In the genomic region with DNA sequence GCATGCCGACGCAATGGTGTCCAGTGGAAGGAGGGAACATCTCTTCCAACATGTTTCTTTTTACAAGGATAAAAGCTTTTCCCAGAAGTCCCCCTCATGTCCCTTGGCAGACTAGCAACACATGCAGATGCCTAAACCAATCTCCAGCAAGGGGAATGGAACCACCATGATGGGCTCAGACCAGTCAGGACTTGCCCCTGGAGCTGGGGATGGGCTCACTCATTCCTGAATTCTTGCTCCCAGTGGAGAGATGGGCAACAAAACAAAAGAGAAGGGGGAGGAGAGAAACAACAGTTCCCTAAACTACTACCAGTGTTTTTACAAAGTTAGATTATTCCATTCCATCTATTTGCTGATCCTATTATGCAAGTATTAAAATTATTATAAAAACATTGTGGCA, we compare ENCODE assay signal across 1 cellular context.
TF ChIP-seq lines count a peak whose summit lies in the region.

No MANE protein-coding gene starts in this region.

TF ChIP-seq in IMR-90, 13 proteins besides CTCF, POLR2A, EP300 and RAD21:
- TF ChIP-seq CEBPB (IDR thresholded peaks at IDR 0.05; ENCODE audit: low read depth, low read length) (no peak), MAZ (IDR thresholded peaks at IDR 0.05; ENCODE audit: borderline replicate concordance, low read depth, low read length) (no peak), NFE2L2 (IDR thresholded peaks at IDR 0.05; ENCODE audit: low read depth, low read length) (no peak), MXI1 (IDR thresholded peaks at IDR 0.05; ENCODE audit: borderline replicate concordance, low read depth, low read length) (no peak), RCOR1 (IDR thresholded peaks at IDR 0.05; ENCODE audit: insufficient replicate concordance, low read length) (no peak)
- TF ChIP-seq, protein P1, sequence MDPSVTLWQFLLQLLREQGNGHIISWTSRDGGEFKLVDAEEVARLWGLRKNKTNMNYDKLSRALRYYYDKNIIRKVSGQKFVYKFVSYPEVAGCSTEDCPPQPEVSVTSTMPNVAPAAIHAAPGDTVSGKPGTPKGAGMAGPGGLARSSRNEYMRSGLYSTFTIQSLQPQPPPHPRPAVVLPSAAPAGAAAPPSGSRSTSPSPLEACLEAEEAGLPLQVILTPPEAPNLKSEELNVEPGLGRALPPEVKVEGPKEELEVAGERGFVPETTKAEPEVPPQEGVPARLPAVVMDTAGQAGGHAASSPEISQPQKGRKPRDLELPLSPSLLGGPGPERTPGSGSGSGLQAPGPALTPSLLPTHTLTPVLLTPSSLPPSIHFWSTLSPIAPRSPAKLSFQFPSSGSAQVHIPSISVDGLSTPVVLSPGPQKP (IDR thresholded peaks at IDR 0.05; ENCODE audit: borderline replicate concordance, low read depth, low read length): no peak
